8 cellular contexts compared by ENCODE assay signal in the genomic region with DNA sequence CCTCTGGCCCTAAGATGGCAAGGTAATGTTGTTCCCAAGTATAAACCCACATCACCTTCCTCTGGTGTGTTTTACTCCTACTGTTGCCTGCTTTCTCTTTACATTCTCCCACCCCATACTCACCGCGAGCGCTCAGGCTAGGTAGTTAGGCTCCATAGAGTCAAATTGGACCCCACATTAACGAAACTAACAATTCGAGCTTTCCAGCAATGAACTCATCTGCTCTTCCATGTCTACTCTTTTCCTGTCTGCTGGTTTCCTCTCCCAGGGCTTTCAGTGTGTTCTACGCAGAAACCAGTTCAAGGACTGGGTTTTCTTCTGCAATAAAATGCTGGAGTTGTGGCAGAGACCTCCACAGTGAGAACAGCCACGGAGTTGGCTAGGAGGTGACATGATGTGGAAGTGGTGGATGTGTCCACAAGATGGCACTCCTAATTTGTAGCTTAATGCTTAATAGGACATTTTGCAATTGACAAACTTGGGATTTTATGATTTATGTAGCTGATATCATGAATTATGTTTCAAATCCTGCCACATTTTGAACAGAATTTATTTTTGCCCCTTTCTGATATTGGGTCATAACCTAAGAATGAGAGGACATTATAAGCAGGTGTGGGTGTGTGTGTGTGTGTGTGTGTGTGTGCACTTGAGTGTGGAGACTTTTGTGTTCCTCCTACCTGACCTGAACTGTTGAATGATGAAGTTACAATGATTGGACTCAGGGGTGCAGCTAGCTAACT. TPM values are rescaled to one million over a fixed set of nuclear protein-coding genes. Genes with fewer than 3 reads are reported as not detected.
DNase-seq lines count a peak whose midpoint lies in the region; ATAC-seq, FAIRE-seq and TF ChIP-seq lines count a peak whose summit lies in the region.

No MANE protein-coding gene starts in this region.

- H3K9ac ChIP-seq in MM.1S (ENCODE audit: low read length): no peak overlapping the region

- intact Hi-C loops in pancreas (cut with DNase I): no loop called here

- no peak for FAIRE-seq in pancreas (lab: Jason Lieb, UNC)

- 71 to 79% methylated on average over 7 of the region's 7 CpGs for WGBS in pancreas, 2 donors

- peak; percentile 55 for TF ChIP-seq CTCF in MM.1S (IDR thresholded peaks at IDR 0.05; ENCODE audit: low read length)
- TF ChIP-seq CTCF in pancreas (IDR thresholded peaks at IDR 0.05): no peak

- peaks cover 62% of the 10 kb centered on the region for H3K4me1 Mint-ChIP-seq in activated naive CD8-positive, alpha-beta T cell treated with anti-CD3 and anti-CD28 coated beads, Interleukin-2, amount 50 U/mL, for 24 hours

- H3F3A ChIP-seq in MM.1S (ENCODE audit: insufficient read depth, low read length): peaks cover 5% of the 10 kb centered on the region; the same call in 1 of the 2 replicates

- no peaks in the 10 kb centered on the region for H3K9me2 ChIP-seq in MM.1S (replicated peaks; ENCODE audit: insufficient read depth, low read length)

- H3K4me3 Mint-ChIP-seq in activated naive CD8-positive, alpha-beta T cell treated with anti-CD3 and anti-CD28 coated beads, Interleukin-2, amount 50 U/mL, for 24 hours: peak overlapping the region; percentile 65

- H3K27ac ChIP-seq in MM.1S (ENCODE audit: low read length) (no peak overlapping the region), pancreas (no peak overlapping the region)

- no peaks in the 10 kb centered on the region for H4K20me1 ChIP-seq in MM.1S (ENCODE audit: insufficient read depth, low read length)

- H3K4me3 ChIP-seq in MM.1S (ENCODE audit: low read length) (no peak overlapping the region), pancreas (no peak overlapping the region)

- no peaks in the 10 kb centered on the region for H3K9me3 Mint-ChIP-seq in activated naive CD8-positive, alpha-beta T cell treated with anti-CD3 and anti-CD28 coated beads, Interleukin-2, amount 50 U/mL, for 24 hours

- H3K4me1 ChIP-seq in MM.1S (ENCODE audit: low read length) (peaks cover 24% of the 10 kb centered on the region; the same call in 1 of the 2 replicates), pancreas (peaks cover 6 to 28% (median 8%) of the 10 kb centered on the region in 3 donors)

- ATAC-seq in activated naive CD8-positive, alpha-beta T cell treated with anti-CD3 and anti-CD28 coated beads, Interleukin-2, amount 50 U/mL, for 24 hours: no peak
- ATAC-seq in pancreas: no peak

- H3K79me2 ChIP-seq in MM.1S (ENCODE audit: low read length): peaks cover 60% of the 10 kb centered on the region

- DNase-seq in activated gamma-delta T cell treated with Interleukin-2 at 50 U/mL for 16 hours (peak; percentile 8), activated gamma-delta T cell (lab: John Stamatoyannopoulos, UW) (no peak), MM.1S (peak; percentile 14), kidney tubule cell (ENCODE audit: low spot score) (peak; percentile 44), NCI-H774 (lab: John Stamatoyannopoulos, UW) (no peak), iPS-NIHi7 (ENCODE audit: extremely low spot score) (no peak), pancreas (no peak)
- no peak for DNase-seq in activated naive CD8-positive, alpha-beta T cell treated with anti-CD3 and anti-CD28 coated beads, Interleukin-2, amount 50 U/mL, for 24 hours

- H3K27me3 Mint-ChIP-seq in activated naive CD8-positive, alpha-beta T cell treated with anti-CD3 and anti-CD28 coated beads, Interleukin-2, amount 50 U/mL, for 24 hours: no peaks in the 10 kb centered on the region

- H3K4me2 ChIP-seq in MM.1S (ENCODE audit: low read depth, low read length): no peak overlapping the region

- peak overlapping the region; percentile 58 for H3K27ac Mint-ChIP-seq in activated naive CD8-positive, alpha-beta T cell treated with anti-CD3 and anti-CD28 coated beads, Interleukin-2, amount 50 U/mL, for 24 hours

- H2AFZ ChIP-seq in MM.1S (ENCODE audit: low read length): no peak overlapping the region

- H3K36me3 Mint-ChIP-seq in activated naive CD8-positive, alpha-beta T cell treated with anti-CD3 and anti-CD28 coated beads, Interleukin-2, amount 50 U/mL, for 24 hours (ENCODE audit: low read depth): peaks cover 17% of the 10 kb centered on the region

- H3K36me3 ChIP-seq in MM.1S (replicated peaks; ENCODE audit: insufficient read depth, low read length): no peaks in the 10 kb centered on the region
- no peaks in the 10 kb centered on the region for H3K36me3 ChIP-seq in pancreas

- H3K9me3 ChIP-seq in MM.1S (replicated peaks; ENCODE audit: insufficient read depth, low read length): no peaks in the 10 kb centered on the region
- no peaks in the 10 kb centered on the region for H3K9me3 ChIP-seq in pancreas

- H3K27me3 ChIP-seq in MM.1S (replicated peaks; ENCODE audit: insufficient read depth, low read length) (no peaks in the 10 kb centered on the region), pancreas (no peaks in the 10 kb centered on the region)

RNA-seq across cellular contexts. Expression of a gene that starts 2.2 kb away (rescaled TPM):
- total RNA-seq in pancreas: 100 to 1,000 TPM in 2 of 6 donors, 10 to 100 TPM in 4; 78.6 to 107 (median 96.8) TPM
- polyA plus RNA-seq in pancreas: 10 to 100 TPM; 49.5 to 89.0 TPM

RNA-seq across cellular contexts. Expression of a gene that starts 50.0 kb away (rescaled TPM):
- total RNA-seq in pancreas: not detected
- not detected for polyA plus RNA-seq in pancreas

RNA-seq across cellular contexts. Expression of a gene that starts 57.0 kb away (rescaled TPM):
- 1 to 10 TPM; 3.7 to 7.8 (median 4.8) TPM for total RNA-seq in pancreas
- polyA plus RNA-seq in pancreas: 1 to 10 TPM; 5.6 to 8.0 TPM

Comparison
In these comparisons a context has a peak if more than half of its experiments do, and no peak if none do; other contexts are left out.
1. DNase-seq: peak in activated gamma-delta T cell treated with Interleukin-2 at 50 U/mL for 16 hours (single experiment), MM.1S (single experiment) and kidney tubule cell (single experiment); none in activated gamma-delta T cell (single experiment), activated naive CD8-positive, alpha-beta T cell treated with anti-CD3 and anti-CD28 coated beads, Interleukin-2, amount 50 U/mL, for 24 hours (single experiment), NCI-H774 (single experiment), iPS-NIHi7 (single experiment) and pancreas (0 of 6).